29 cellular contexts compared by ENCODE assay signal in genomic region chrX:37876716-37877115, GRCh38.
"Had no signal": no experiment of that assay in that cellular context is flagged by ENCODE, and none has a peak within 500 bp of the region (broad histone marks: within the 10 kb centered on the region; RNA-seq: fewer than 3 reads in every experiment).

No MANE protein-coding gene starts in this region.

- H3K9me3 ChIP-seq: stomach, suprapubic skin, testis, thoracic aorta, thyroid gland, tibial artery, tibial nerve, transverse colon, upper lobe of left lung, upper lobe of right lung, uterus, vagina had no signal

- H3K27ac ChIP-seq: stomach, suprapubic skin, testis, thoracic aorta, thyroid gland, tibial artery, tibial nerve, transverse colon, upper lobe of left lung, upper lobe of right lung, uterus, vagina had no signal

- DNase-seq: stimulated activated CD4-positive, alpha-beta T cell treated with anti-CD3 and anti-CD28 coated beads, Interleukin-2, amount 100 ng/mL, for 48 hours; stimulated activated CD4-positive, alpha-beta T cell treated with anti-CD3 and anti-CD28 coated beads, Interleukin-4, amount 100 ng/mL, for 1 hour; stimulated activated CD4-positive, alpha-beta T cell treated with anti-CD3 and anti-CD28 coated beads, Interleukin-4, amount 100 ng/mL, for 24 hours; stimulated activated CD4-positive, alpha-beta T cell treated with anti-CD3 and anti-CD28 coated beads, Interleukin-4, amount 100 ng/mL, for 4 hours; stimulated activated CD8-positive, alpha-beta memory T cell treated with anti-CD3 and anti-CD28 coated beads, Interleukin-4, amount 100 ng/mL, for 48 hours; stimulated activated naive B cell treated with anti-CD40 and anti-IgM and Interleukin-4, amounts not matched to agents 10 μg/mL and 1 μg/mL and 100 μg/mL, for 72 hours; stimulated activated naive CD4-positive, alpha-beta T cell; stimulated activated naive CD4-positive, alpha-beta T cell treated with Interleukin-2 at 50 U/mL for 16 hours; stimulated activated naive CD8-positive, alpha-beta T cell treated with anti-CD3 and anti-CD28 coated beads, Interleukin-15, amount 100 ng/mL, for 72 hours; stimulated activated naive CD8-positive, alpha-beta T cell treated with anti-CD3 and anti-CD28 coated beads, Interleukin-15, Interleukin-2, amounts not matched to agents 100 U/mL and 50 U/mL, for 24 hours; stomach; substantia nigra; testis; thyroid gland; tibial artery; transverse colon; trophoblast cell; upper lobe of left lung; upper lobe of right lung; uterus had no signal

- H3K36me3 ChIP-seq: stomach, suprapubic skin, thoracic aorta, thyroid gland, tibial artery, tibial nerve, transverse colon, upper lobe of left lung, upper lobe of right lung, uterus, vagina had no signal

- H3K4me1 Mint-ChIP-seq: stimulated activated effector memory CD8-positive, alpha-beta T cell treated with anti-CD3 and anti-CD28 coated beads, Interleukin-12 subunit alpha, Interleukin-12 subunit beta, amount 100 ng/mL, for 72 hours; stimulated activated memory B cell treated with anti-CD40 and anti-IgM and Interleukin-4, amounts not matched to agents 10 μg/mL and 1 μg/mL and 100 μg/mL, for 72 hours; stimulated activated naive B cell treated with anti-CD40 and anti-IgM and Interleukin-4, amounts not matched to agents 10 μg/mL and 1 μg/mL and 100 μg/mL, for 72 hours; stimulated activated naive CD8-positive, alpha-beta T cell treated with anti-CD3 and anti-CD28 coated beads, Interleukin-15, amount 100 ng/mL, for 72 hours had no signal

- H3K9me3 Mint-ChIP-seq: stimulated activated effector memory CD8-positive, alpha-beta T cell treated with anti-CD3 and anti-CD28 coated beads, Interleukin-12 subunit alpha, Interleukin-12 subunit beta, amount 100 ng/mL, for 72 hours; stimulated activated memory B cell treated with anti-CD40 and anti-IgM and Interleukin-4, amounts not matched to agents 10 μg/mL and 1 μg/mL and 100 μg/mL, for 72 hours; stimulated activated naive B cell treated with anti-CD40 and anti-IgM and Interleukin-4, amounts not matched to agents 10 μg/mL and 1 μg/mL and 100 μg/mL, for 72 hours; stimulated activated naive CD8-positive, alpha-beta T cell treated with anti-CD3 and anti-CD28 coated beads, Interleukin-15, amount 100 ng/mL, for 72 hours; stimulated activated naive CD8-positive, alpha-beta T cell treated with anti-CD3 and anti-CD28 coated beads, Interleukin-15, Interleukin-2, amounts not matched to agents 100 ng/mL and 50 ng/mL, for 24 hours had no signal

- H3K27me3 Mint-ChIP-seq: type B pancreatic cell had no signal

- FAIRE-seq: urothelium cell line had no signal

- H3K27ac Mint-ChIP-seq: stimulated activated effector memory CD8-positive, alpha-beta T cell treated with anti-CD3 and anti-CD28 coated beads, Interleukin-12 subunit alpha, Interleukin-12 subunit beta, amount 100 ng/mL, for 72 hours; stimulated activated memory B cell treated with anti-CD40 and anti-IgM and Interleukin-4, amounts not matched to agents 10 μg/mL and 1 μg/mL and 100 μg/mL, for 72 hours; stimulated activated naive B cell treated with anti-CD40 and anti-IgM and Interleukin-4, amounts not matched to agents 10 μg/mL and 1 μg/mL and 100 μg/mL, for 72 hours; stimulated activated naive CD8-positive, alpha-beta T cell treated with anti-CD3 and anti-CD28 coated beads, Interleukin-15, amount 100 ng/mL, for 72 hours; stimulated activated naive CD8-positive, alpha-beta T cell treated with anti-CD3 and anti-CD28 coated beads, Interleukin-15, Interleukin-2, amounts not matched to agents 100 ng/mL and 50 ng/mL, for 24 hours; type B pancreatic cell had no signal

- H3K36me3 Mint-ChIP-seq: stimulated activated effector memory CD8-positive, alpha-beta T cell treated with anti-CD3 and anti-CD28 coated beads, Interleukin-12 subunit alpha, Interleukin-12 subunit beta, amount 100 ng/mL, for 72 hours; stimulated activated memory B cell treated with anti-CD40 and anti-IgM and Interleukin-4, amounts not matched to agents 10 μg/mL and 1 μg/mL and 100 μg/mL, for 72 hours; stimulated activated naive B cell treated with anti-CD40 and anti-IgM and Interleukin-4, amounts not matched to agents 10 μg/mL and 1 μg/mL and 100 μg/mL, for 72 hours; type B pancreatic cell had no signal

- H3K4me3 ChIP-seq: stomach, suprapubic skin, testis, thoracic aorta, thyroid gland, tibial artery, tibial nerve, transverse colon, upper lobe of left lung, upper lobe of right lung, uterus, vagina had no signal

- H3K27me3 ChIP-seq: suprapubic skin, testis, thyroid gland, tibial artery, tibial nerve, transverse colon, upper lobe of left lung, upper lobe of right lung, vagina had no signal

- H3K4me3 Mint-ChIP-seq: stimulated activated effector memory CD8-positive, alpha-beta T cell treated with anti-CD3 and anti-CD28 coated beads, Interleukin-12 subunit alpha, Interleukin-12 subunit beta, amount 100 ng/mL, for 72 hours; stimulated activated memory B cell treated with anti-CD40 and anti-IgM and Interleukin-4, amounts not matched to agents 10 μg/mL and 1 μg/mL and 100 μg/mL, for 72 hours; stimulated activated naive B cell treated with anti-CD40 and anti-IgM and Interleukin-4, amounts not matched to agents 10 μg/mL and 1 μg/mL and 100 μg/mL, for 72 hours; stimulated activated naive CD8-positive, alpha-beta T cell treated with anti-CD3 and anti-CD28 coated beads, Interleukin-15, amount 100 ng/mL, for 72 hours; stimulated activated naive CD8-positive, alpha-beta T cell treated with anti-CD3 and anti-CD28 coated beads, Interleukin-15, Interleukin-2, amounts not matched to agents 100 ng/mL and 50 ng/mL, for 24 hours; type B pancreatic cell had no signal

- ATAC-seq: stimulated activated effector memory CD8-positive, alpha-beta T cell treated with anti-CD3 and anti-CD28 coated beads, Interleukin-12 subunit alpha, Interleukin-12 subunit beta, amount 100 ng/mL, for 72 hours; stimulated activated memory B cell treated with anti-CD40 and anti-IgM and Interleukin-4, amounts not matched to agents 10 μg/mL and 1 μg/mL and 100 μg/mL, for 72 hours; stimulated activated naive B cell treated with anti-CD40 and anti-IgM and Interleukin-4, amounts not matched to agents 10 μg/mL and 1 μg/mL and 100 μg/mL, for 72 hours; stimulated activated naive CD8-positive, alpha-beta T cell treated with anti-CD3 and anti-CD28 coated beads, Interleukin-15, amount 100 ng/mL, for 72 hours; stimulated activated naive CD8-positive, alpha-beta T cell treated with anti-CD3 and anti-CD28 coated beads, Interleukin-15, Interleukin-2, amounts not matched to agents 100 U/mL and 50 U/mL, for 24 hours; upper lobe of right lung had no signal

- H3K4me1 ChIP-seq: stomach, testis, thyroid gland, tibial nerve, transverse colon, upper lobe of left lung, upper lobe of right lung, uterus, vagina had no signal
